Comparison of ENCODE assay signal across 8 cellular contexts in genomic region chr22:40819741-40820140, GRCh38. TPM values are rescaled to one million over a fixed set of nuclear protein-coding genes. Genes with fewer than 3 reads are reported as not detected.
DNase-seq lines count a peak whose midpoint lies in the region; ATAC-seq and TF ChIP-seq lines count a peak whose summit lies in the region.

No MANE protein-coding gene starts in this region.

- H4K20me1 ChIP-seq in PC-9 (ENCODE audit: insufficient read depth), result no peaks in the 10 kb centered on the region

- peak overlapping the region; percentile 72 for H2AFZ ChIP-seq in PC-9

- no peaks in the 10 kb centered on the region for H3K9me2 ChIP-seq in PC-9 (ENCODE audit: insufficient read depth)

- H3K36me3 ChIP-seq in PC-9 (ENCODE audit: low read depth) (0 out of 2 replicates have a peak, but pooled peaks cover 19% of the 10 kb centered on the region), duodenal mucosa (ENCODE audit: control insufficient read depth in 1 of 2, insufficient read depth in 2 of 2, low read length in 2 of 2) (peaks cover 0 to 6% of the 10 kb centered on the region in 2 donors)

- peak overlapping the region; percentile 59 for H3K27ac Mint-ChIP-seq in activated naive CD4-positive, alpha-beta T cell treated with anti-CD3 and anti-CD28 coated beads, Interleukin-2, amount 50 U/mL, for 24 hours
- H3K27ac Mint-ChIP-seq in naive B cell, result peak overlapping the region in 4 of 6 donors; percentile 40 to 89 (median 64)

- CTCF ChIA-PET in PC-9 (lab: Charles Lee), result no interaction called here

- H3K27me3 Mint-ChIP-seq in activated naive CD4-positive, alpha-beta T cell treated with anti-CD3 and anti-CD28 coated beads, Interleukin-2, amount 50 U/mL, for 24 hours, result no peaks in the 10 kb centered on the region
- no peaks in the 10 kb centered on the region for H3K27me3 Mint-ChIP-seq in naive B cell

- no peaks in the 10 kb centered on the region for H3K9me3 Mint-ChIP-seq in activated naive CD4-positive, alpha-beta T cell treated with anti-CD3 and anti-CD28 coated beads, Interleukin-2, amount 50 U/mL, for 24 hours
- H3K9me3 Mint-ChIP-seq in naive B cell, result no peaks in the 10 kb centered on the region

- peaks cover 42% of the 10 kb centered on the region for H3K79me2 ChIP-seq in PC-9 (ENCODE audit: low read depth)

- ATAC-seq in naive B cell (ENCODE audit: low read depth in 2 of 2) (no peak), HG03108 (IDR thresholded peaks at IDR 0.05; ENCODE audit: unreplicated experiment) (no peak)

- H3K4me3 ChIP-seq in PC-9 (peak overlapping the region; percentile 98), duodenal mucosa (ENCODE audit: low read depth in 1 of 2, low read length in 2 of 2) (peak overlapping the region; percentile 98 to 99)

- DNase-seq in activated naive CD4-positive, alpha-beta T cell treated with anti-CD3 and anti-CD28 coated beads, Interleukin-2, amount 50 U/mL, for 16 hours, result no peak
- DNase-seq in PC-9 (no peak), naive B cell (no peak), NCI-H1092 (lab: John Stamatoyannopoulos, UW) (no peak)
- no peak for DNase-seq in effector CD4-positive, alpha-beta T cell

- H3K27me3 ChIP-seq in PC-9 (ENCODE audit: insufficient read depth, low read depth), result no peaks in the 10 kb centered on the region
- no peaks in the 10 kb centered on the region for H3K27me3 ChIP-seq in duodenal mucosa (ENCODE audit: control insufficient read depth in 1 of 2, insufficient read depth in 2 of 2, low read length in 2 of 2)

- peaks cover 7% of the 10 kb centered on the region for H3K36me3 Mint-ChIP-seq in activated naive CD4-positive, alpha-beta T cell treated with anti-CD3 and anti-CD28 coated beads, Interleukin-2, amount 50 U/mL, for 24 hours
- H3K36me3 Mint-ChIP-seq in naive B cell, result no peaks in the 10 kb centered on the region

- BruUV-seq in PC-9 (replicated peaks; lab: Mats Ljungman, UMichigan), result TSS peak; percentile 99

- peak overlapping the region; percentile 48 to 89 for H3K9ac ChIP-seq in duodenal mucosa (ENCODE audit: low read depth in 1 of 2, low read length in 2 of 2)

- intact Hi-C loops in PC-9 (cut with micrococcal nuclease; ENCODE audit: unreplicated experiment), result loop anchor here (1.0 to 2.0 kb wide), 2 partner anchors 137 to 167 kb away; no protein-coding TSS in a partner anchor

- peak overlapping the region; percentile 73 for H3K4me2 ChIP-seq in PC-9

- peaks cover 20% of the 10 kb centered on the region for H3K4me1 ChIP-seq in PC-9 (replicated peaks; ENCODE audit: insufficient read depth)
- H3K4me1 ChIP-seq in duodenal mucosa (ENCODE audit: control insufficient read depth in 1 of 2, insufficient read depth in 2 of 2, low read length in 2 of 2), result peaks cover 28 to 32% of the 10 kb centered on the region in 2 donors

- H3K4me3 Mint-ChIP-seq in activated naive CD4-positive, alpha-beta T cell treated with anti-CD3 and anti-CD28 coated beads, Interleukin-2, amount 50 U/mL, for 24 hours, result peak overlapping the region; percentile 90
- H3K4me3 Mint-ChIP-seq in naive B cell, result peak overlapping the region; percentile 81 to 98 (median 96)

- H3K27ac ChIP-seq in PC-9 (peak overlapping the region; percentile 24), duodenal mucosa (ENCODE audit: low read depth, low read length) (no peak overlapping the region)

- no peak for TF ChIP-seq CTCF in PC-9 (conservative IDR thresholded peaks at IDR 0.05)

- H3K9me3 ChIP-seq in PC-9 (ENCODE audit: insufficient read depth, low read depth) (no peaks in the 10 kb centered on the region), duodenal mucosa (ENCODE audit: control insufficient read depth in 1 of 2, low read length in 2 of 2) (no peaks in the 10 kb centered on the region)

- peaks cover 44% of the 10 kb centered on the region for H3F3A ChIP-seq in PC-9 (ENCODE audit: insufficient read depth, low read depth)

- peaks cover 34% of the 10 kb centered on the region for H3K4me1 Mint-ChIP-seq in activated naive CD4-positive, alpha-beta T cell treated with anti-CD3 and anti-CD28 coated beads, Interleukin-2, amount 50 U/mL, for 24 hours
- H3K4me1 Mint-ChIP-seq in naive B cell, result peaks cover 21 to 33% (median 31%) of the 10 kb centered on the region in 3 donors

- POLR2A ChIA-PET in PC-9 (lab: Charles Lee; ENCODE audit: unreplicated experiment), result no interaction called here

RNA-seq across cellular contexts. Expression of gene SLC25A17, which starts 0.6 kb away (rescaled TPM):
- total RNA-seq in PC-9 (2021), result 25.0 and 28.1 TPM in 2 replicates
- polyA plus RNA-seq in naive B cell (ENCODE audit: low read depth in 6 of 6), result 10 to 100 TPM; 15.8 to 41.7 (median 25.4) TPM

RNA-seq across cellular contexts. Expression of gene ST13, which starts 36.7 kb away (rescaled TPM):
- total RNA-seq in PC-9 (2021), result 285 and 303 TPM in 2 replicates
- 100 to 1,000 TPM; 123 to 204 (median 170) TPM for polyA plus RNA-seq in naive B cell (ENCODE audit: low read depth in 6 of 6)

RNA-seq across cellular contexts. Expression of gene XPNPEP3, which starts 37.2 kb away (rescaled TPM):
- total RNA-seq in PC-9 (2021), result 34.3 and 42.7 TPM in 2 replicates
- 10 to 100 TPM in 2 of 6 donors, 1 to 10 TPM in 4; 2.5 to 14.9 (median 7.8) TPM for polyA plus RNA-seq in naive B cell (ENCODE audit: low read depth in 6 of 6)

RNA-seq across cellular contexts. Expression of gene DNAJB7, which starts 42.2 kb away (rescaled TPM):
- total RNA-seq in PC-9 (2021), result not detected in 2 replicates
- under 1 TPM in 2 of 6 donors, not detected in 4; 0.16 to 0.20 TPM for polyA plus RNA-seq in naive B cell (ENCODE audit: low read depth in 6 of 6)
